ENCODE assay signal across 1 cellular context in the genomic region with DNA sequence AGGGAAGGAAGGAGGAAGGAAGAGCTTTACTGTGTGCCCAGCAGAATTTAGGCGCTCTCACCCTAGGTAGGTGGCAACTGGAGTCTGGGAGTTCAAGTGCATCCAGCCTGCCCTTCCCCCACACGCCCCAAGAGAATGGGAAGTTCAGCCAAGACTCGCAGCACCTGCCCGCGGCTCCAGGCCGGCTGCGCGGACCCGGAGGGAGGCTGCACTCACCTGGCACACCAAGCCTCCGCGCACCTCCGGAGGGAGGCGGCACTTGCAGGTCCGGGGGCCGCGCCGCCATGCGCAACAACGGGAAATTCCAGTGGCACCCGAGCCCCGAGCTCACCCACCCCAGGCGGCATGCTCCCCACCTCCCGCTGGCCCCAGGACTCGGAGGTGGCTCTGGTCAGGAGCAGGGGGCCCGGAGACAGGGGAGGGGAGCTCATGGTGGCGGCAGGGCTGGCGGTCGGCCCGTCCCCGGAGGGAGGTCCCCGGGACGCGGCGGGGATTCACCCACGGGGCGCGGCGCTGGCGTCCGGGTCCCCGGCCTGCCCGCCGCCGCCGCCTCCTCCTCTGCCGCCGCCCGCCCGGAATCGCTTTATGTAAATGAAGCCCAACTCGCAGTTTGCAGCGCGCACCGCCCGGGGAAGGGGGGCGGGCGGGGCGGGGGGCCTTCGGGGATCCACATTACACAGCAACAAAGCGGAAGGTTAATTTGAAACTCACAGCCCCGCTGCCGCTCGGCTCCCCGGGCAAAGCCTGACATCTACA.
TF ChIP-seq lines count a peak whose summit lies in the region.

A gene with protein sequence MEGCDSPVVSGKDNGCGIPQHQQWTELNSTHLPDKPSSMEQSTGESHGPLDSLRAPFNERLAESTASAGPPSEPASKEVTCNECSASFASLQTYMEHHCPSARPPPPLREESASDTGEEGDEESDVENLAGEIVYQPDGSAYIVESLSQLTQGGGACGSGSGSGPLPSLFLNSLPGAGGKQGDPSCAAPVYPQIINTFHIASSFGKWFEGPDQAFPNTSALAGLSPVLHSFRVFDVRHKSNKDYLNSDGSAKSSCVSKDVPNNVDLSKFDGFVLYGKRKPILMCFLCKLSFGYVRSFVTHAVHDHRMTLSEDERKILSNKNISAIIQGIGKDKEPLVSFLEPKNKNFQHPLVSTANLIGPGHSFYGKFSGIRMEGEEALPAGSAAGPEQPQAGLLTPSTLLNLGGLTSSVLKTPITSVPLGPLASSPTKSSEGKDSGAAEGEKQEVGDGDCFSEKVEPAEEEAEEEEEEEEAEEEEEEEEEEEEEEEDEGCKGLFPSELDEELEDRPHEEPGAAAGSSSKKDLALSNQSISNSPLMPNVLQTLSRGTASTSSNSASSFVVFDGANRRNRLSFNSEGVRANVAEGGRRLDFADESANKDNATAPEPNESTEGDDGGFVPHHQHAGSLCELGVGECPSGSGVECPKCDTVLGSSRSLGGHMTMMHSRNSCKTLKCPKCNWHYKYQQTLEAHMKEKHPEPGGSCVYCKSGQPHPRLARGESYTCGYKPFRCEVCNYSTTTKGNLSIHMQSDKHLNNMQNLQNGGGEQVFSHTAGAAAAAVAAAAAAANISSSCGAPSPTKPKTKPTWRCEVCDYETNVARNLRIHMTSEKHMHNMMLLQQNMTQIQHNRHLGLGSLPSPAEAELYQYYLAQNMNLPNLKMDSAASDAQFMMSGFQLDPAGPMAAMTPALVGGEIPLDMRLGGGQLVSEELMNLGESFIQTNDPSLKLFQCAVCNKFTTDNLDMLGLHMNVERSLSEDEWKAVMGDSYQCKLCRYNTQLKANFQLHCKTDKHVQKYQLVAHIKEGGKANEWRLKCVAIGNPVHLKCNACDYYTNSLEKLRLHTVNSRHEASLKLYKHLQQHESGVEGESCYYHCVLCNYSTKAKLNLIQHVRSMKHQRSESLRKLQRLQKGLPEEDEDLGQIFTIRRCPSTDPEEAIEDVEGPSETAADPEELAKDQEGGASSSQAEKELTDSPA (N-terminal part only) (minus strand): TSS at position 593 of the 756 bp plus-strand sequence. CDS start 87,983 bp downstream, outside the sequence.

TF ChIP-seq in H1, 55 proteins besides CTCF, POLR2A, EP300 and RAD21:
- TF ChIP-seq, protein P1, sequence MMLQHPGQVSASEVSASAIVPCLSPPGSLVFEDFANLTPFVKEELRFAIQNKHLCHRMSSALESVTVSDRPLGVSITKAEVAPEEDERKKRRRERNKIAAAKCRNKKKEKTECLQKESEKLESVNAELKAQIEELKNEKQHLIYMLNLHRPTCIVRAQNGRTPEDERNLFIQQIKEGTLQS (IDR thresholded peaks at IDR 0.05; ENCODE audit: insufficient read depth, low read depth, low read length) = no peak
- TF ChIP-seq FOSL1 (IDR thresholded peaks at IDR 0.05; ENCODE audit: insufficient read depth, low read depth, low read length) = no peak
- TF ChIP-seq SP1 (IDR thresholded peaks at IDR 0.05; ENCODE audit: low read depth, low read length) = peak; percentile 66; the same call in 1 of the 2 replicates
- no peak for TF ChIP-seq KDM5A (IDR thresholded peaks at IDR 0.05; ENCODE audit: low read length)
- TF ChIP-seq YY1 (IDR thresholded peaks at IDR 0.05; ENCODE audit: low read depth, low read length) = peak; percentile 74
- peak; percentile 20; the same call in 1 of the 2 replicates for TF ChIP-seq GABPA (IDR thresholded peaks at IDR 0.05; ENCODE audit: borderline replicate concordance, insufficient read depth, low read length)
- peak; percentile 83; the same call in 1 of the 2 replicates for TF ChIP-seq SUZ12 (IDR thresholded peaks at IDR 0.05; ENCODE audit: low read length)
- TF ChIP-seq EGR1 (IDR thresholded peaks at IDR 0.05; ENCODE audit: borderline replicate concordance, low read depth, low read length) = peak; percentile 91
- TF ChIP-seq CBX8 (IDR thresholded peaks at IDR 0.05; ENCODE audit: borderline replicate concordance, low read depth, low read length) = no peak; the same call in 1 of the 2 replicates
- TF ChIP-seq, protein P2, sequence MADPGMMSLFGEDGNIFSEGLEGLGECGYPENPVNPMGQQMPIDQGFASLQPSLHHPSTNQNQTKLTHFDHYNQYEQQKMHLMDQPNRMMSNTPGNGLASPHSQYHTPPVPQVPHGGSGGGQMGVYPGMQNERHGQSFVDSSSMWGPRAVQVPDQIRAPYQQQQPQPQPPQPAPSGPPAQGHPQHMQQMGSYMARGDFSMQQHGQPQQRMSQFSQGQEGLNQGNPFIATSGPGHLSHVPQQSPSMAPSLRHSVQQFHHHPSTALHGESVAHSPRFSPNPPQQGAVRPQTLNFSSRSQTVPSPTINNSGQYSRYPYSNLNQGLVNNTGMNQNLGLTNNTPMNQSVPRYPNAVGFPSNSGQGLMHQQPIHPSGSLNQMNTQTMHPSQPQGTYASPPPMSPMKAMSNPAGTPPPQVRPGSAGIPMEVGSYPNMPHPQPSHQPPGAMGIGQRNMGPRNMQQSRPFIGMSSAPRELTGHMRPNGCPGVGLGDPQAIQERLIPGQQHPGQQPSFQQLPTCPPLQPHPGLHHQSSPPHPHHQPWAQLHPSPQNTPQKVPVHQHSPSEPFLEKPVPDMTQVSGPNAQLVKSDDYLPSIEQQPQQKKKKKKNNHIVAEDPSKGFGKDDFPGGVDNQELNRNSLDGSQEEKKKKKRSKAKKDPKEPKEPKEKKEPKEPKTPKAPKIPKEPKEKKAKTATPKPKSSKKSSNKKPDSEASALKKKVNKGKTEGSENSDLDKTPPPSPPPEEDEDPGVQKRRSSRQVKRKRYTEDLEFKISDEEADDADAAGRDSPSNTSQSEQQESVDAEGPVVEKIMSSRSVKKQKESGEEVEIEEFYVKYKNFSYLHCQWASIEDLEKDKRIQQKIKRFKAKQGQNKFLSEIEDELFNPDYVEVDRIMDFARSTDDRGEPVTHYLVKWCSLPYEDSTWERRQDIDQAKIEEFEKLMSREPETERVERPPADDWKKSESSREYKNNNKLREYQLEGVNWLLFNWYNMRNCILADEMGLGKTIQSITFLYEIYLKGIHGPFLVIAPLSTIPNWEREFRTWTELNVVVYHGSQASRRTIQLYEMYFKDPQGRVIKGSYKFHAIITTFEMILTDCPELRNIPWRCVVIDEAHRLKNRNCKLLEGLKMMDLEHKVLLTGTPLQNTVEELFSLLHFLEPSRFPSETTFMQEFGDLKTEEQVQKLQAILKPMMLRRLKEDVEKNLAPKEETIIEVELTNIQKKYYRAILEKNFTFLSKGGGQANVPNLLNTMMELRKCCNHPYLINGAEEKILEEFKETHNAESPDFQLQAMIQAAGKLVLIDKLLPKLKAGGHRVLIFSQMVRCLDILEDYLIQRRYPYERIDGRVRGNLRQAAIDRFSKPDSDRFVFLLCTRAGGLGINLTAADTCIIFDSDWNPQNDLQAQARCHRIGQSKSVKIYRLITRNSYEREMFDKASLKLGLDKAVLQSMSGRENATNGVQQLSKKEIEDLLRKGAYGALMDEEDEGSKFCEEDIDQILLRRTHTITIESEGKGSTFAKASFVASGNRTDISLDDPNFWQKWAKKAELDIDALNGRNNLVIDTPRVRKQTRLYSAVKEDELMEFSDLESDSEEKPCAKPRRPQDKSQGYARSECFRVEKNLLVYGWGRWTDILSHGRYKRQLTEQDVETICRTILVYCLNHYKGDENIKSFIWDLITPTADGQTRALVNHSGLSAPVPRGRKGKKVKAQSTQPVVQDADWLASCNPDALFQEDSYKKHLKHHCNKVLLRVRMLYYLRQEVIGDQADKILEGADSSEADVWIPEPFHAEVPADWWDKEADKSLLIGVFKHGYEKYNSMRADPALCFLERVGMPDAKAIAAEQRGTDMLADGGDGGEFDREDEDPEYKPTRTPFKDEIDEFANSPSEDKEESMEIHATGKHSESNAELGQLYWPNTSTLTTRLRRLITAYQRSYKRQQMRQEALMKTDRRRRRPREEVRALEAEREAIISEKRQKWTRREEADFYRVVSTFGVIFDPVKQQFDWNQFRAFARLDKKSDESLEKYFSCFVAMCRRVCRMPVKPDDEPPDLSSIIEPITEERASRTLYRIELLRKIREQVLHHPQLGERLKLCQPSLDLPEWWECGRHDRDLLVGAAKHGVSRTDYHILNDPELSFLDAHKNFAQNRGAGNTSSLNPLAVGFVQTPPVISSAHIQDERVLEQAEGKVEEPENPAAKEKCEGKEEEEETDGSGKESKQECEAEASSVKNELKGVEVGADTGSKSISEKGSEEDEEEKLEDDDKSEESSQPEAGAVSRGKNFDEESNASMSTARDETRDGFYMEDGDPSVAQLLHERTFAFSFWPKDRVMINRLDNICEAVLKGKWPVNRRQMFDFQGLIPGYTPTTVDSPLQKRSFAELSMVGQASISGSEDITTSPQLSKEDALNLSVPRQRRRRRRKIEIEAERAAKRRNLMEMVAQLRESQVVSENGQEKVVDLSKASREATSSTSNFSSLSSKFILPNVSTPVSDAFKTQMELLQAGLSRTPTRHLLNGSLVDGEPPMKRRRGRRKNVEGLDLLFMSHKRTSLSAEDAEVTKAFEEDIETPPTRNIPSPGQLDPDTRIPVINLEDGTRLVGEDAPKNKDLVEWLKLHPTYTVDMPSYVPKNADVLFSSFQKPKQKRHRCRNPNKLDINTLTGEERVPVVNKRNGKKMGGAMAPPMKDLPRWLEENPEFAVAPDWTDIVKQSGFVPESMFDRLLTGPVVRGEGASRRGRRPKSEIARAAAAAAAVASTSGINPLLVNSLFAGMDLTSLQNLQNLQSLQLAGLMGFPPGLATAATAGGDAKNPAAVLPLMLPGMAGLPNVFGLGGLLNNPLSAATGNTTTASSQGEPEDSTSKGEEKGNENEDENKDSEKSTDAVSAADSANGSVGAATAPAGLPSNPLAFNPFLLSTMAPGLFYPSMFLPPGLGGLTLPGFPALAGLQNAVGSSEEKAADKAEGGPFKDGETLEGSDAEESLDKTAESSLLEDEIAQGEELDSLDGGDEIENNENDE (IDR thresholded peaks at IDR 0.05; ENCODE audit: insufficient replicate concordance, low read length) = peak; percentile 40
- TF ChIP-seq RBBP5 (IDR thresholded peaks at IDR 0.05; ENCODE audit: borderline replicate concordance, low read depth, low read length) = peak; percentile 67
- TF ChIP-seq JUND (IDR thresholded peaks at IDR 0.05; ENCODE audit: low read length) = no peak
- TF ChIP-seq, protein P3, sequence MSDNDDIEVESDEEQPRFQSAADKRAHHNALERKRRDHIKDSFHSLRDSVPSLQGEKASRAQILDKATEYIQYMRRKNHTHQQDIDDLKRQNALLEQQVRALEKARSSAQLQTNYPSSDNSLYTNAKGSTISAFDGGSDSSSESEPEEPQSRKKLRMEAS (IDR thresholded peaks at IDR 0.05) = peak; percentile 55; the same call in 1 of the 2 replicates
- TF ChIP-seq HDAC2 (IDR thresholded peaks at IDR 0.05; ENCODE audit: borderline replicate concordance in 1 of 2, low read depth in 2 of 2, low read length in 2 of 2) = peak in 1 of 2 experiments; percentile 66; a peak in 1 of 4 replicates
- TF ChIP-seq CTBP2 (IDR thresholded peaks at IDR 0.05; ENCODE audit: borderline replicate concordance, insufficient read depth, insufficient read length, low read length) = peak; percentile 100
- TF ChIP-seq ASH2L (IDR thresholded peaks at IDR 0.05; ENCODE audit: low read length) = peak; percentile 80
- no peak for TF ChIP-seq BRCA1 (IDR thresholded peaks at IDR 0.05; ENCODE audit: low read depth, low read length)
- TF ChIP-seq KDM4A (IDR thresholded peaks at IDR 0.05; ENCODE audit: low read depth, low read length, severe bottlenecking) = peak; percentile 62
- peak; percentile 67 for TF ChIP-seq TCF12 (IDR thresholded peaks at IDR 0.05; ENCODE audit: low read depth, low read length)
